ENCODE assay signal across 18 cellular contexts in the genomic region with DNA sequence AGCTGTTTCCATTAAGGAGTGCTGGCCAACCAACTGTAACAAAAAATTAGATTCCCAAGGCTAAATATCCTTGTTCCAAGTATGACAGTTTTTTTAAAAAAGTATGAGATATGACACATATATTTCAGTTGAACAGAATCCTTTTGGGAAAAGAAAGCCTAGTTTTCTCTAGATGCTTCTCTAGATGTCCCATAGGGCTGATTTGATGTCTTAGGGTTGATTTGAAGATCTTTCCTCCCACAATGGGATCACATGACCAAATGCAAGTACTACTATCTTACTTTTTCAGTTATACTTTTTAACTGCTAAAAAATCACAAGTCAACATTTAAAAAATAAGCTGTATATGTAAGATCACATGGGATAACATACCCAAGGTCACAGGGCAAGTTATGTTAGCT. TPM values are rescaled to one million over a fixed set of nuclear protein-coding genes. Genes with fewer than 3 reads are reported as not detected.
A peak's percentile ranks its signal among the peaks of the same experiment; 100 is the strongest.
DNase-seq lines count a peak whose midpoint lies in the region; ATAC-seq, FAIRE-seq and TF ChIP-seq lines count a peak whose summit lies in the region.
"Had no signal": no experiment of that assay in that cellular context is flagged by ENCODE, and none has a peak within 500 bp of the region (broad histone marks: within the 10 kb centered on the region; RNA-seq: fewer than 3 reads in every experiment).

No MANE protein-coding gene starts in this region.

- peak overlapping the region in 1 of 3 donors; percentile 12 for H3K27ac Mint-ChIP-seq in CD4-positive, CD25-positive, alpha-beta regulatory T cell
- no peak overlapping the region for H3K27ac Mint-ChIP-seq in neural crest cell (ENCODE audit: unreplicated experiment)
- H3K27ac Mint-ChIP-seq: activated naive CD8-positive, alpha-beta T cell treated with anti-CD3 and anti-CD28 coated beads, Interleukin-2, amount 10 ng/mL, durations not matched to agents 7 days and 5 days had no signal

- BruUV-seq in IMR-90 (replicated peaks; lab: Mats Ljungman, UMichigan) (no TSS peak), K562 (replicated peaks; lab: Mats Ljungman, UMichigan) (no TSS peak)

- POLR2A ChIA-PET in IMR-90 (lab: Charles Lee; ENCODE audit: unreplicated experiment) (no interaction called here), K562 (lab: Yijun Ruan, JAX) (interaction anchor here (0.6 to 5.2 kb wide), 7 partner anchors 8 to 213 kb away, joined by 3 to 73 read pairs (median 4); no protein-coding TSS in a partner anchor)

- no peak overlapping the region for H3K14ac ChIP-seq in IMR-90 (replicated peaks; ENCODE audit: low read depth, low read length)

- H3K4me3 Mint-ChIP-seq in CD4-positive, CD25-positive, alpha-beta regulatory T cell, result peak overlapping the region in 3 of 4 donors; percentile 52 to 98 (median 64)
- H3K4me3 Mint-ChIP-seq in neural crest cell, result peak overlapping the region; percentile 62
- H3K4me3 Mint-ChIP-seq: activated naive CD8-positive, alpha-beta T cell treated with anti-CD3 and anti-CD28 coated beads, Interleukin-2, amount 10 ng/mL, durations not matched to agents 7 days and 5 days had no signal

- peaks cover 51 to 71% (median 62%) of the 10 kb centered on the region in 4 donors for H3K4me1 Mint-ChIP-seq in CD4-positive, CD25-positive, alpha-beta regulatory T cell
- peaks cover 33% of the 10 kb centered on the region for H3K4me1 Mint-ChIP-seq in neural crest cell

- H3K27ac ChIP-seq in CD4-positive, CD25-positive, alpha-beta regulatory T cell (ENCODE audit: insufficient read depth, low read length, poor library complexity, severe bottlenecking), result no peak overlapping the region
- H3K27ac ChIP-seq in IMR-90 (ENCODE audit: insufficient read depth, low read length), result no peak overlapping the region
- H3K27ac ChIP-seq in K562 (ENCODE audit: extremely low read depth, low read depth, low read length), result peak overlapping the region; percentile 91; the same call in 1 of the 3 replicates
- H3K27ac ChIP-seq: ovary, Peyer's patch, testis had no signal

- H3K9me1 ChIP-seq in IMR-90 (ENCODE audit: insufficient read depth, low read length) (peaks cover 5% of the 10 kb centered on the region), K562 (ENCODE audit: control insufficient read depth, insufficient read depth, low read length) (no peaks in the 10 kb centered on the region)

- in situ Hi-C loops in IMR-90 (cut with MboI; ENCODE audit: low sequenced_read_pairs) (no loop called here), K562 (cut with MboI) (no loop called here)

- TF ChIP-seq EP300 in K562 (IDR thresholded peaks at IDR 0.05; ENCODE audit: low read length), result no peak

- no peak overlapping the region for H2BK15ac ChIP-seq in IMR-90 (ENCODE audit: low read depth, low read length)

- no peaks in the 10 kb centered on the region for H3K27me3 ChIP-seq in CD4-positive, CD25-positive, alpha-beta regulatory T cell (ENCODE audit: control insufficient read depth, insufficient read depth, low read length)
- H3K27me3 ChIP-seq in IMR-90 (ENCODE audit: control insufficient read depth, insufficient read depth, low read length) (no peaks in the 10 kb centered on the region), K562 (ENCODE audit: control insufficient read depth in 2 of 2, insufficient read depth in 2 of 2, low read length in 2 of 2) (no peaks in the 10 kb centered on the region)
- H3K27me3 ChIP-seq: ovary, Peyer's patch, testis had no signal

- intact Hi-C loops in IMR-90 (cut with micrococcal nuclease), result no loop called here
- intact Hi-C loops in K562 (cut with micrococcal nuclease), result loop anchor here (10.0 kb wide), 2 partner anchors 254 to 494 kb away; no protein-coding TSS in a partner anchor

- TF ChIP-seq POLR2A in IMR-90 (IDR thresholded peaks at IDR 0.05; ENCODE audit: low read depth, low read length) (no peak), K562 (conservative IDR thresholded peaks at IDR 0.05) (no peak)

- H4K91ac ChIP-seq in IMR-90 (ENCODE audit: insufficient read depth, low read depth, low read length), result no peak overlapping the region

- peaks cover under 1% of the 10 kb centered on the region for H3K36me3 ChIP-seq in CD4-positive, CD25-positive, alpha-beta regulatory T cell (ENCODE audit: control insufficient read depth, insufficient read depth, low read length)
- H3K36me3 ChIP-seq in IMR-90 (ENCODE audit: control insufficient read depth, insufficient read depth, low read length), result peaks cover 7% of the 10 kb centered on the region
- H3K36me3 ChIP-seq in K562 (ENCODE audit: control insufficient read depth, insufficient read depth, low read length), result peaks cover 40% of the 10 kb centered on the region
- H3K36me3 ChIP-seq: ovary had no signal

- no peak overlapping the region for H3K18ac ChIP-seq in IMR-90 (ENCODE audit: low read depth, low read length)

- no peaks in the 10 kb centered on the region for H3K9me3 Mint-ChIP-seq in CD4-positive, CD25-positive, alpha-beta regulatory T cell
- no peaks in the 10 kb centered on the region for H3K9me3 Mint-ChIP-seq in neural crest cell
- H3K9me3 Mint-ChIP-seq: activated naive CD8-positive, alpha-beta T cell treated with anti-CD3 and anti-CD28 coated beads, Interleukin-2, amount 10 ng/mL, durations not matched to agents 7 days and 5 days had no signal

- peaks cover 26 to 46% of the 10 kb centered on the region in 2 experiments for H3K79me1 ChIP-seq in IMR-90 (ENCODE audit: low read depth in 1 of 2, low read length in 2 of 2)

- no peak overlapping the region for H3K56ac ChIP-seq in IMR-90 (ENCODE audit: extremely low read depth, insufficient read depth, low read length)

- FAIRE-seq in K562 (lab: Jason Lieb, UNC), result no peak

- H3K27me3 Mint-ChIP-seq in CD4-positive, CD25-positive, alpha-beta regulatory T cell, result no peaks in the 10 kb centered on the region
- no peaks in the 10 kb centered on the region for H3K27me3 Mint-ChIP-seq in neural crest cell (ENCODE audit: low read depth)
- H3K27me3 Mint-ChIP-seq: activated naive CD8-positive, alpha-beta T cell treated with anti-CD3 and anti-CD28 coated beads, Interleukin-2, amount 10 ng/mL, durations not matched to agents 7 days and 5 days had no signal

- TF ChIP-seq CTCF in IMR-90 (conservative IDR thresholded peaks at IDR 0.05; ENCODE audit: low read depth, low read length) (no peak), K562 (IDR thresholded peaks at IDR 0.05 in 2 of 3, conservative IDR thresholded peaks at IDR 0.05 in 1 of 3; ENCODE audit: insufficient read depth in 2 of 3, low read depth in 1 of 3, low read length in 3 of 3) (no peak), neural crest cell (conservative IDR thresholded peaks at IDR 0.05) (no peak)

- H3K9ac ChIP-seq in IMR-90 (ENCODE audit: low read depth, low read length) (no peak overlapping the region), K562 (ENCODE audit: insufficient read depth in 1 of 2, low read depth in 2 of 2, low read length in 2 of 2) (peak overlapping the region in 1 of 2 experiments; percentile 94; a peak in 1 of 4 replicates)

- peak overlapping the region; percentile 99 for H3K4me3 ChIP-seq in CD4-positive, CD25-positive, alpha-beta regulatory T cell (ENCODE audit: low read depth, low read length)
- H3K4me3 ChIP-seq in IMR-90 (ENCODE audit: insufficient read depth, low read depth, low read length) (no peak overlapping the region), K562 (no peak overlapping the region)
- H3K4me3 ChIP-seq: ovary, testis had no signal

- H3K4me1 ChIP-seq in CD4-positive, CD25-positive, alpha-beta regulatory T cell (ENCODE audit: control insufficient read depth, insufficient read depth, low read length, poor library complexity, severe bottlenecking), result peaks cover 56% of the 10 kb centered on the region
- H3K4me1 ChIP-seq in IMR-90 (ENCODE audit: control insufficient read depth, insufficient read depth, low read length) (no peaks in the 10 kb centered on the region), K562 (replicated peaks in 1 of 2; ENCODE audit: control insufficient read depth in 2 of 2, insufficient read depth in 2 of 2, low read length in 2 of 2) (peaks cover 6 to 29% of the 10 kb centered on the region in 2 experiments)

- H3K9me3 ChIP-seq in CD4-positive, CD25-positive, alpha-beta regulatory T cell (ENCODE audit: control insufficient read depth in 2 of 2, low read length in 2 of 2), result no peaks in the 10 kb centered on the region
- no peaks in the 10 kb centered on the region for H3K9me3 ChIP-seq in IMR-90 (ENCODE audit: control insufficient read depth, insufficient read depth, low read length)
- no peaks in the 10 kb centered on the region for H3K9me3 ChIP-seq in K562 (replicated peaks; ENCODE audit: control insufficient read depth, insufficient read depth, low read depth, low read length)
- H3K9me3 ChIP-seq: ovary, Peyer's patch, testis had no signal

- H2AK5ac ChIP-seq in IMR-90 (ENCODE audit: low read depth, low read length), result no peak overlapping the region

- H2BK20ac ChIP-seq in IMR-90 (ENCODE audit: low read depth, low read length), result no peak overlapping the region

- H4K8ac ChIP-seq in IMR-90 (ENCODE audit: low read depth in 2 of 2, low read length in 2 of 2), result no peak overlapping the region

- no peak overlapping the region for H3K23ac ChIP-seq in IMR-90 (ENCODE audit: low read depth, low read length)

- H3K4ac ChIP-seq in IMR-90 (ENCODE audit: low read depth, low read length), result no peak overlapping the region

- H2AFZ ChIP-seq in IMR-90 (replicated peaks; ENCODE audit: low read length, poor library complexity) (no peak overlapping the region), K562 (ENCODE audit: low read depth, low read length) (no peak overlapping the region)

- dilution Hi-C loops in IMR-90 (cut with HindIII; ENCODE audit: low sequenced_read_pairs, unreplicated experiment), result no loop called here

- H3K36me3 Mint-ChIP-seq in CD4-positive, CD25-positive, alpha-beta regulatory T cell, result no peaks in the 10 kb centered on the region
- H3K36me3 Mint-ChIP-seq in neural crest cell (ENCODE audit: low read depth), result no peaks in the 10 kb centered on the region

- H2BK5ac ChIP-seq in IMR-90 (ENCODE audit: low read depth, low read length, poor library complexity, severe bottlenecking), result no peak overlapping the region

- H3K4me2 ChIP-seq in IMR-90 (ENCODE audit: low read depth, low read length) (no peak overlapping the region), K562 (ENCODE audit: insufficient read depth, low read length) (peak overlapping the region; percentile 79)

- H4K20me1 ChIP-seq in IMR-90 (ENCODE audit: insufficient read depth, low read length) (peaks cover 28% of the 10 kb centered on the region; the same call in 1 of the 2 replicates), K562 (replicated peaks; ENCODE audit: control insufficient read depth, insufficient read depth, low read length) (peaks cover 9% of the 10 kb centered on the region; the same call in 1 of the 2 replicates)

- CTCF ChIA-PET in IMR-90 (lab: Yijun Ruan, JAX), result interaction anchor here (2.2 kb wide), 1 partner anchor 181 kb away, joined by 9 read pairs; no protein-coding TSS in a partner anchor
- CTCF ChIA-PET in K562 (lab: Yijun Ruan, JAX; ENCODE audit: low intra/inter-chr PET ratio), result no interaction called here

- H3K79me2 ChIP-seq in K562 (ENCODE audit: control insufficient read depth, insufficient read depth, low read length), result peaks cover 83% of the 10 kb centered on the region

- ATAC-seq in CD4-positive, CD25-positive, alpha-beta regulatory T cell (ENCODE audit: low read depth in 2 of 2), result no peak
- ATAC-seq in IMR-90 (ENCODE audit: low read depth), result no peak
- ATAC-seq in K562, result no peak
- no peak for ATAC-seq in left lobe of liver
- ATAC-seq: left colon, SK-N-SH treated with all-trans-retinoic acid at 6 μM for 48 hours had no signal

- DNase-seq in CD4-positive, CD25-positive, alpha-beta regulatory T cell, result no peak
- DNase-seq in IMR-90 (no peak), K562 (ENCODE audit: extremely low read depth in 1 of 4, low spot score in 3 of 4) (no peak), neural crest cell (ENCODE audit: low read depth, low spot score) (no peak), left lobe of liver (ENCODE audit: low spot score) (no peak), NCI-H524 (lab: John Stamatoyannopoulos, UW) (no peak)
- DNase-seq in effector CD8-positive, alpha-beta T cell (lab: John Stamatoyannopoulos, UW), result no peak
- DNase-seq: activated naive CD8-positive, alpha-beta T cell treated with anti-CD3 and anti-CD28 coated beads, Interleukin-2, amount 10 ng/mL, durations not matched to agents 7 days and 5 days; C1 segment of cervical spinal cord; effector memory CD4-positive, alpha-beta T cell; left colon; NCI-H2081; NCI-H526 treated with DMSO at 0.1 percent for 48 hours; ovary; Peyer's patch; stimulated activated CD4-positive, alpha-beta T cell treated with anti-CD3 and anti-CD28 coated beads, Interleukin-2, amount 100 ng/mL, for 48 hours; testis had no signal

- no peak for TF ChIP-seq RAD21 in IMR-90 (IDR thresholded peaks at IDR 0.05; ENCODE audit: low read length)
- TF ChIP-seq RAD21 in K562 (CRISPR knock-in tag; conservative IDR thresholded peaks at IDR 0.05 in 1 of 2, IDR thresholded peaks at IDR 0.05 in 1 of 2), result no peak

- H4K5ac ChIP-seq in IMR-90 (ENCODE audit: low read depth, low read length), result no peak overlapping the region

- H2BK120ac ChIP-seq in IMR-90 (ENCODE audit: low read depth, low read length), result no peak overlapping the region

- no peak overlapping the region for H2AK9ac ChIP-seq in IMR-90 (replicated peaks; ENCODE audit: low read depth, low read length, poor library complexity)

RNA-seq across cellular contexts. Expression of a gene that starts 3.7 kb away (rescaled TPM):
- total RNA-seq in CD4-positive, CD25-positive, alpha-beta regulatory T cell, result 453 TPM
- 10 to 100 TPM; 23.4 to 31.2 (median 24.7) TPM for polyA plus RNA-seq in CD4-positive, CD25-positive, alpha-beta regulatory T cell
- total RNA-seq in IMR-90 (2012; rRNA removed) (31.7 and 45.3 TPM in 2 replicates), K562 (2014; rRNA removed) (61.4 and 71.7 TPM in 2 replicates), K562 (2014; rRNA removed; fragmentation: Illumina TruSeq; extraction: Trizol) (160 and 179 TPM in 2 replicates), K562 (2015; rRNA removed; fragmentation: Illumina TruSeq; extraction: Trizol) (134 and 151 TPM in 2 replicates), K562 (2021) (134 and 150 TPM in 2 replicates), neural crest cell (52.7 and 57.7 TPM in 2 replicates), left lobe of liver (136 TPM)
- polyA plus RNA-seq in IMR-90 (2012; rRNA removed) (10.4 and 13.3 TPM in 2 replicates), K562 (2011; rRNA removed) (70.1 and 106 TPM in 2 replicates), K562 (2014; fragmentation: Illumina TruSeq; extraction: Trizol) (113 and 133 TPM in 2 replicates), K562 (2014; fragmentation: Nextera tagmentation; extraction: Ambion mirVana) (10 to 100 TPM; 41.1 to 56.6 TPM), K562 (2014; rRNA removed) (79.6 and 90.7 TPM in 2 replicates)
- polyA plus RNA-seq in IMR-90 (2012; cell fraction: cytosol; rRNA removed), result 1.8 and 18.5 TPM in 2 replicates
- polyA plus RNA-seq in IMR-90 (2012; cell fraction: nucleus; rRNA removed; ENCODE audit: low replicate concordance), result 1.7 and 34.1 TPM in 2 replicates
- 53.3 and 184 TPM in 2 replicates for total RNA-seq in K562 (2011; cell fraction: chromatin; rRNA removed; ENCODE audit: low replicate concordance)
- 23.0 and 32.8 TPM in 2 replicates for total RNA-seq in K562 (2011; cell fraction: nucleolus; rRNA removed)
- 75.4 and 125 TPM in 2 replicates for total RNA-seq in K562 (2011; cell fraction: nucleoplasm; rRNA removed)
- 16.2 and 27.0 TPM in 2 replicates for polyA plus RNA-seq in K562 (2011; cell fraction: cytosol; rRNA removed)
- 20.3 and 26.6 TPM in 2 replicates for polyA plus RNA-seq in K562 (2011; cell fraction: nucleus; rRNA removed)
- 86.7 and 97.4 TPM in 2 replicates for polyA plus RNA-seq in K562 (2012)
- polyA minus RNA-seq in K562 (2011; rRNA and poly(A)+ RNA removed), result 158 and 163 TPM in 2 replicates
- polyA minus RNA-seq in K562 (2011; cell fraction: cytosol; rRNA and poly(A)+ RNA removed), result 86.7 and 104 TPM in 2 replicates
- polyA minus RNA-seq in K562 (2011; cell fraction: nucleus; rRNA and poly(A)+ RNA removed), result 62.3 and 99.6 TPM in 2 replicates
